In genomic region chr22:37804886-37805857, GRCh38 we compare ENCODE assay signal across 9 cellular contexts. TPM values are rescaled to one million over a fixed set of nuclear protein-coding genes. Genes with fewer than 3 reads are reported as not detected.
DNase-seq lines count a peak whose midpoint lies in the region; ATAC-seq, FAIRE-seq and TF ChIP-seq lines count a peak whose summit lies in the region.
"Had no signal": no experiment of that assay in that cellular context is flagged by ENCODE, and none has a peak within 500 bp of the region (broad histone marks: within the 10 kb centered on the region; RNA-seq: fewer than 3 reads in every experiment).

No MANE protein-coding gene starts in this region.

- H3K27ac ChIP-seq in astrocyte (ENCODE audit: low read depth, low read length) = peak overlapping the region; percentile 62
- peak overlapping the region; percentile 89 to 91 for H3K27ac ChIP-seq in right atrium auricular region
- H3K27ac ChIP-seq in upper lobe of right lung = peak overlapping the region; percentile 84

- H3K9me3 ChIP-seq in Caco-2 (no peaks in the 10 kb centered on the region), MG63 (no peaks in the 10 kb centered on the region), astrocyte (ENCODE audit: insufficient read depth, low read depth, low read length) (no peaks in the 10 kb centered on the region), right atrium auricular region (no peaks in the 10 kb centered on the region), upper lobe of right lung (no peaks in the 10 kb centered on the region)

- no peak for FAIRE-seq in astrocyte (lab: Jason Lieb, UNC)
- FAIRE-seq: TTC549 had no signal

- H3K4me3 ChIP-seq in Caco-2 (ENCODE audit: low read depth, low read length) (peak overlapping the region; percentile 46), MG63 (peak overlapping the region; percentile 40), astrocyte (ENCODE audit: insufficient read depth, low read depth, low read length) (peak overlapping the region; percentile 55), right atrium auricular region (peak overlapping the region; percentile 51 to 68), upper lobe of right lung (peak overlapping the region; percentile 52)

- peak overlapping the region; percentile 89 for H2AFZ ChIP-seq in astrocyte (ENCODE audit: low read depth, low read length)

- intact Hi-C loops in Caco-2 (cut with micrococcal nuclease; ENCODE audit: unreplicated experiment) (loop anchor here (5.0 to 10.0 kb wide), 2 partner anchors 58 to 150 kb away; partner anchors contain the start of genes C22orf23 and POLR2F), posterior vena cava (cut with DNase I) (loop anchor here in 1 of 2 donors (5.0 kb wide), 1 partner anchor 168 kb away; the partner anchor contains the start of gene SH3BP1), upper lobe of right lung (cut with DNase I) (no loop called here)

- CTCF ChIA-PET in Caco-2 (lab: Charles Lee) = no interaction called here

- H3K4me1 ChIP-seq in Caco-2 = peaks cover 13% of the 10 kb centered on the region
- peaks cover 44% of the 10 kb centered on the region for H3K4me1 ChIP-seq in astrocyte (ENCODE audit: insufficient read depth, low read length)
- peaks cover 0 to 58% of the 10 kb centered on the region in 2 donors for H3K4me1 ChIP-seq in right atrium auricular region
- peaks cover 32% of the 10 kb centered on the region for H3K4me1 ChIP-seq in upper lobe of right lung

- no peaks in the 10 kb centered on the region for H3K9me3 Mint-ChIP-seq in Caco-2 (ENCODE audit: unreplicated experiment)
- H3K9me3 Mint-ChIP-seq in astrocyte (ENCODE audit: unreplicated experiment) = no peaks in the 10 kb centered on the region

- TF ChIP-seq CTCF in Caco-2 (IDR thresholded peaks at IDR 0.05; ENCODE audit: insufficient read depth in 1 of 2, low read depth in 1 of 2, low read length in 1 of 2, severe bottlenecking in 1 of 2, unreplicated experiment in 1 of 2) = no peak
- TF ChIP-seq CTCF in astrocyte (IDR thresholded peaks at IDR 0.05; ENCODE audit: insufficient read depth, low read depth, low read length) = no peak
- no peak for TF ChIP-seq CTCF in right atrium auricular region (IDR thresholded peaks at IDR 0.05)
- TF ChIP-seq CTCF in upper lobe of right lung (IDR thresholded peaks at IDR 0.05) = no peak

- BruUV-seq in Caco-2 (replicated peaks; lab: Mats Ljungman, UMichigan) = no TSS peak

- H3K27me3 ChIP-seq in Caco-2 (replicated peaks; ENCODE audit: control insufficient read depth, insufficient read depth, low read length) (no peaks in the 10 kb centered on the region), MG63 (peaks cover 4% of the 10 kb centered on the region; the same call in 1 of the 2 replicates), astrocyte (ENCODE audit: insufficient read depth, low read length) (no peaks in the 10 kb centered on the region), right atrium auricular region (no peaks in the 10 kb centered on the region), upper lobe of right lung (no peaks in the 10 kb centered on the region)

- peak overlapping the region; percentile 90 for H3K4me3 Mint-ChIP-seq in Caco-2 (ENCODE audit: unreplicated experiment)
- peak overlapping the region; percentile 85 for H3K4me3 Mint-ChIP-seq in astrocyte (ENCODE audit: unreplicated experiment)

- POLR2A ChIA-PET in Caco-2 (lab: Charles Lee) = interaction anchor here (0.6 to 1.5 kb wide), 9 partner anchors 17 to 1323 kb away, joined by 3 to 7 read pairs (median 4); partner anchors contain the start of genes ANKRD54 and PDXP

- H3K9ac ChIP-seq in astrocyte (ENCODE audit: low read length) = peak overlapping the region; percentile 87

- H3K36me3 Mint-ChIP-seq in Caco-2 (ENCODE audit: insufficient read depth, unreplicated experiment) (peaks cover 75% of the 10 kb centered on the region), astrocyte (ENCODE audit: low read depth, unreplicated experiment) (peaks cover 1% of the 10 kb centered on the region)

- peaks cover 16% of the 10 kb centered on the region for H4K20me1 ChIP-seq in astrocyte (ENCODE audit: insufficient read depth, low read length)

- H3K27ac Mint-ChIP-seq in Caco-2 (ENCODE audit: unreplicated experiment) (peak overlapping the region; percentile 92), astrocyte (ENCODE audit: unreplicated experiment) (no peak overlapping the region)

- ATAC-seq in upper lobe of right lung (peak; percentile 77), GM21723 (IDR thresholded peaks at IDR 0.05; ENCODE audit: unreplicated experiment) (no peak)

- peaks cover 18% of the 10 kb centered on the region for H3K79me2 ChIP-seq in astrocyte (ENCODE audit: insufficient read depth, low read length)

- H3K36me3 ChIP-seq in Caco-2 (ENCODE audit: control insufficient read depth, insufficient read depth, low read length) (no peaks in the 10 kb centered on the region), MG63 (no peaks in the 10 kb centered on the region), astrocyte (ENCODE audit: insufficient read depth, low read length) (no peaks in the 10 kb centered on the region), right atrium auricular region (no peaks in the 10 kb centered on the region), upper lobe of right lung (no peaks in the 10 kb centered on the region)

- H3K4me1 Mint-ChIP-seq in Caco-2 (ENCODE audit: low read depth, unreplicated experiment) = peaks cover 25% of the 10 kb centered on the region
- peaks cover 6% of the 10 kb centered on the region for H3K4me1 Mint-ChIP-seq in astrocyte (ENCODE audit: low read depth, unreplicated experiment)

- H3K4me2 ChIP-seq in astrocyte (ENCODE audit: low read length) = peak overlapping the region; percentile 92

- DNase-seq in Caco-2 = peak; percentile 89 to 97
- DNase-seq in MG63 = peak; percentile 78
- peak; percentile 24 for DNase-seq in T-helper 22 cell (ENCODE audit: low read depth)
- DNase-seq in astrocyte (ENCODE audit: low read depth) = peak; percentile 51
- DNase-seq in right atrium auricular region (ENCODE audit: low spot score) = peak; percentile 91
- DNase-seq in posterior vena cava (ENCODE audit: low spot score) = peak; percentile 97
- peak; percentile 95 for DNase-seq in upper lobe of right lung

- H3K27me3 Mint-ChIP-seq in Caco-2 (ENCODE audit: insufficient read depth, unreplicated experiment) = no peaks in the 10 kb centered on the region
- H3K27me3 Mint-ChIP-seq in astrocyte (ENCODE audit: low read depth, unreplicated experiment) = peaks cover 22% of the 10 kb centered on the region

RNA-seq across cellular contexts. Expression of gene GCAT, which starts 2.6 kb away (rescaled TPM):
- total RNA-seq in Caco-2 (2022) = 24.4 and 24.8 TPM in 2 replicates
- 23.6 and 39.4 TPM in 2 replicates for total RNA-seq in MG63 (2014; rRNA removed; shearing (Covaris generic); ENCODE audit: low replicate concordance)
- 12.8 and 14.3 TPM in 2 replicates for total RNA-seq in astrocyte
- total RNA-seq in right atrium auricular region = 10 to 100 TPM; 15.7 to 34.2 TPM
- total RNA-seq in posterior vena cava = 1 to 10 TPM; 3.3 to 6.2 TPM
- total RNA-seq in upper lobe of right lung = 8.8 TPM

RNA-seq across cellular contexts. Expression of gene GALR3, which starts 18.0 kb away (rescaled TPM):
- total RNA-seq in Caco-2 (2022) (0.27 TPM in 1 of 2 replicates, not detected in the other), astrocyte (not detected in 2 replicates), right atrium auricular region (not detected), posterior vena cava (not detected), upper lobe of right lung (not detected)
- not detected in 2 replicates for total RNA-seq in MG63 (2014; rRNA removed; shearing (Covaris generic); ENCODE audit: low replicate concordance)

RNA-seq across cellular contexts. Expression of gene ANKRD54, which starts 39.0 kb away (rescaled TPM):
- 19.3 and 19.4 TPM in 2 replicates for total RNA-seq in Caco-2 (2022)
- total RNA-seq in MG63 (2014; rRNA removed; shearing (Covaris generic); ENCODE audit: low replicate concordance) = 40.9 and 61.1 TPM in 2 replicates
- total RNA-seq in astrocyte = 19.9 and 21.5 TPM in 2 replicates
- 10 to 100 TPM; 17.8 to 18.5 TPM for total RNA-seq in right atrium auricular region
- total RNA-seq in posterior vena cava = 10 to 100 TPM; 13.3 to 15.1 TPM
- 18.2 TPM for total RNA-seq in upper lobe of right lung

RNA-seq across cellular contexts. Expression of gene EIF3L, which starts 44.0 kb away (rescaled TPM):
- 524 and 554 TPM in 2 replicates for total RNA-seq in Caco-2 (2022)
- 303 and 347 TPM in 2 replicates for total RNA-seq in MG63 (2014; rRNA removed; shearing (Covaris generic); ENCODE audit: low replicate concordance)
- total RNA-seq in astrocyte = 294 and 323 TPM in 2 replicates
- total RNA-seq in right atrium auricular region = 100 to 1,000 TPM; 193 to 284 TPM
- 100 to 1,000 TPM; 260 to 267 TPM for total RNA-seq in posterior vena cava
- 369 TPM for total RNA-seq in upper lobe of right lung

Comparison
In these comparisons a context has a peak if more than half of its experiments do, and no peak if none do; other contexts are left out.
1. DNase-seq: peak in every context shown above with its lines; median percentile 97 in posterior vena cava; 95 in upper lobe of right lung; 93 in Caco-2; 91 in right atrium auricular region; 78 in MG63; 51 in astrocyte; 24 in T-helper 22 cell.